16 cellular contexts compared by ENCODE assay signal in the genomic region with DNA sequence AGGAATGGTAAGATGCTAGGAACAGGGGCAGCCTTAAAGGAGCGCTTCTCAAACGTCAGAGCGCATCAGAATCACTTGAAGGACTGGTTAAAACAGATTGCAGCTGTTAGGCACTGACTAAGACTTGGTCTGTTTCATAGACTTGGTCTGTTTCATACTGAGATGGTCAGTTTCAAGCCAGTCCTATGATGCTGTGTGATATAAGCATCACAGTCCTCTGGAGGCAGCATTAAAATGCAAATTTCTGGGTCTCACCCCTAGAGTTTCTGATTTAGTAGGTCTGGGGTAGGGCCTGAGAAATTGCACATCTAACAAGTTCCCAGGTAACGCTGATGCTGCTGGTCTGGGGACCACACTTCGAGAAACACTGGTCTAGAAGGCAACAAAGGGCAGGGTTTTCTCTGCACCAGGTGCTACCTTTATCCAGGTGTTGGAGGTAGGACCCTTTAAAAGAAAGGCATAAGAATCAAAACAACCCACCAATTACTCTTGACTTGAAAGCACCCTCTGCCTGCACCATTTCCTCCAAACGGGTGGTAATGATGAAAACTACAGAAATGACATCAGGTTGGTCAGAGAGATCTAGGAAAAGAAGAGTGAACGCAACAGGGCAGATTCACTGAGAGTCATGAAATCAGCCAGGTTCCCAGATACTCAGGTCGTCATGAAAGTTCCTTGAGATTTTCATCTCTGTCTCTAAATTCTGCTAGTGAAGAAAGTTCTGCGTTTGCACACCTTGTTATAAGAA.
A peak's percentile ranks its signal among the peaks of the same experiment; 100 is the strongest.
DNase-seq lines count a peak whose midpoint lies in the region; ATAC-seq and TF ChIP-seq lines count a peak whose summit lies in the region.
"Had no signal": no experiment of that assay in that cellular context is flagged by ENCODE, and none has a peak within 500 bp of the region (broad histone marks: within the 10 kb centered on the region; RNA-seq: fewer than 3 reads in every experiment).

No MANE protein-coding gene starts in this region.

- H3K4me2 ChIP-seq in Karpas-422 (ENCODE audit: low read depth, low read length, poor library complexity, severe bottlenecking) (no peak overlapping the region), PC-9 (no peak overlapping the region)

- H3K9me3 Mint-ChIP-seq in WTC11, result no peaks in the 10 kb centered on the region

- no peaks in the 10 kb centered on the region for H3K27me3 ChIP-seq in Karpas-422 (ENCODE audit: low read length)
- H3K27me3 ChIP-seq in PC-9 (ENCODE audit: insufficient read depth, low read depth), result peaks cover 44% of the 10 kb centered on the region
- no peaks in the 10 kb centered on the region for H3K27me3 ChIP-seq in A673 (replicated peaks; ENCODE audit: insufficient read depth, low read depth, low read length, poor library complexity)
- H3K27me3 ChIP-seq: tibial artery had no signal

- H3K4me1 ChIP-seq in Karpas-422 (ENCODE audit: low read length) (peaks cover 27% of the 10 kb centered on the region), PC-9 (replicated peaks; ENCODE audit: insufficient read depth) (no peaks in the 10 kb centered on the region), A673 (ENCODE audit: insufficient read depth, low read length, poor library complexity, severe bottlenecking) (no peaks in the 10 kb centered on the region)
- H3K4me1 ChIP-seq: psoas muscle, tibial artery had no signal

- H3K79me2 ChIP-seq in Karpas-422 (ENCODE audit: low read length) (peaks cover 85% of the 10 kb centered on the region), PC-9 (ENCODE audit: low read depth) (no peaks in the 10 kb centered on the region)

- no peaks in the 10 kb centered on the region for H3K9me2 ChIP-seq in Karpas-422 (replicated peaks; ENCODE audit: insufficient read depth, low read length)
- no peaks in the 10 kb centered on the region for H3K9me2 ChIP-seq in PC-9 (ENCODE audit: insufficient read depth)

- H2AFZ ChIP-seq in Karpas-422 (ENCODE audit: low read length), result no peak overlapping the region
- no peak overlapping the region for H2AFZ ChIP-seq in PC-9

- H3K36me3 Mint-ChIP-seq in WTC11, result no peaks in the 10 kb centered on the region
- H3K36me3 Mint-ChIP-seq: activated naive CD4-positive, alpha-beta T cell treated with anti-CD3 and anti-CD28 coated beads, Interleukin-2, amount 10 ng/mL, durations not matched to agents 7 days and 5 days had no signal

- POLR2A ChIA-PET in PC-9 (lab: Charles Lee; ENCODE audit: unreplicated experiment) (no interaction called here), WTC11 (lab: Charles Lee) (no interaction called here), A673 (lab: Charles Lee; ENCODE audit: low non-redundant PET) (no interaction called here)

- DNase-seq in GM20000 (ENCODE audit: low spot score) (peak; percentile 23), Karpas-422 (no peak), PC-9 (no peak), WTC11 (ENCODE audit: low spot score) (no peak), cerebellar cortex (ENCODE audit: low spot score) (no peak), A673 (ENCODE audit: low spot score) (no peak)
- DNase-seq: activated CD8-positive, alpha-beta memory T cell treated with anti-CD3 and anti-CD28 coated beads, Interleukin-2, amount 50 U/mL, for 4 hours; activated naive CD4-positive, alpha-beta T cell treated with anti-CD3 and anti-CD28 coated beads, Interleukin-2, amount 10 ng/mL, durations not matched to agents 7 days and 5 days; effector CD8-positive, alpha-beta T cell; NCI-H446; psoas muscle had no signal

- no peak overlapping the region for H3K4me3 ChIP-seq in Karpas-422 (ENCODE audit: low read length)
- H3K4me3 ChIP-seq in PC-9, result no peak overlapping the region
- no peak overlapping the region for H3K4me3 ChIP-seq in A673 (ENCODE audit: low read depth, low read length, poor library complexity, severe bottlenecking)
- H3K4me3 ChIP-seq: psoas muscle, tibial artery had no signal

- BruUV-seq in PC-9 (replicated peaks; lab: Mats Ljungman, UMichigan) (no TSS peak), A673 (replicated peaks; lab: Mats Ljungman, UMichigan) (no TSS peak)

- intact Hi-C loops in PC-9 (cut with micrococcal nuclease; ENCODE audit: unreplicated experiment) (no loop called here), A673 (cut with micrococcal nuclease; ENCODE audit: unreplicated experiment) (no loop called here)

- peak overlapping the region; percentile 27; the same call in 1 of the 2 replicates for H3K27ac ChIP-seq in Karpas-422 (ENCODE audit: low read length)
- H3K27ac ChIP-seq in PC-9, result no peak overlapping the region
- H3K27ac ChIP-seq in A673 (ENCODE audit: low read depth, low read length, poor library complexity, severe bottlenecking), result no peak overlapping the region
- H3K27ac ChIP-seq: psoas muscle, tibial artery had no signal

- TF ChIP-seq CTCF in GM20000 (IDR thresholded peaks at IDR 0.05; ENCODE audit: extremely low read depth, missing control alignments), result no peak
- TF ChIP-seq CTCF in PC-9 (conservative IDR thresholded peaks at IDR 0.05), result no peak
- no peak for TF ChIP-seq CTCF in WTC11 (IDR thresholded peaks at IDR 0.05)
- no peak for TF ChIP-seq CTCF in A673 (conservative IDR thresholded peaks at IDR 0.05; ENCODE audit: low read depth, low read length)

- H3F3A ChIP-seq in PC-9 (ENCODE audit: insufficient read depth, low read depth), result no peaks in the 10 kb centered on the region

- H3K9ac ChIP-seq in Karpas-422 (ENCODE audit: low read length), result no peak overlapping the region

- H3K9me3 ChIP-seq in Karpas-422 (ENCODE audit: low read length), result no peaks in the 10 kb centered on the region
- H3K9me3 ChIP-seq in PC-9 (ENCODE audit: insufficient read depth, low read depth), result no peaks in the 10 kb centered on the region
- no peaks in the 10 kb centered on the region for H3K9me3 ChIP-seq in A673 (ENCODE audit: low read depth, low read length, poor library complexity, severe bottlenecking)
- H3K9me3 ChIP-seq: psoas muscle, tibial artery had no signal

- ATAC-seq in GM18511 (IDR thresholded peaks at IDR 0.05; ENCODE audit: unreplicated experiment) (peak; percentile 92), HG02885 (IDR thresholded peaks at IDR 0.05; ENCODE audit: poor library complexity, unreplicated experiment) (peak; percentile 88), WTC11 (no peak)
- ATAC-seq: left lobe of liver, Panc1, psoas muscle had no signal

- no peak overlapping the region for H3K27ac Mint-ChIP-seq in WTC11
- H3K27ac Mint-ChIP-seq: activated naive CD4-positive, alpha-beta T cell treated with anti-CD3 and anti-CD28 coated beads, Interleukin-2, amount 10 ng/mL, durations not matched to agents 7 days and 5 days had no signal

- H4K20me1 ChIP-seq in Karpas-422 (ENCODE audit: insufficient read depth, low read depth, low read length) (peaks cover 45% of the 10 kb centered on the region; the same call in 1 of the 2 replicates), PC-9 (ENCODE audit: insufficient read depth) (no peaks in the 10 kb centered on the region)

- peaks cover 9% of the 10 kb centered on the region for H3K4me1 Mint-ChIP-seq in WTC11
- H3K4me1 Mint-ChIP-seq: activated naive CD4-positive, alpha-beta T cell treated with anti-CD3 and anti-CD28 coated beads, Interleukin-2, amount 10 ng/mL, durations not matched to agents 7 days and 5 days had no signal

- CTCF ChIA-PET in PC-9 (lab: Charles Lee) (interaction anchor here (0.5 kb wide), 1 partner anchor 196 kb away, joined by 3 read pairs; no protein-coding TSS in a partner anchor), WTC11 (lab: Charles Lee) (no interaction called here), A673 (lab: Charles Lee) (no interaction called here)

- H3K27me3 Mint-ChIP-seq in WTC11 (ENCODE audit: low read depth), result no peaks in the 10 kb centered on the region
- H3K27me3 Mint-ChIP-seq: activated naive CD4-positive, alpha-beta T cell treated with anti-CD3 and anti-CD28 coated beads, Interleukin-2, amount 10 ng/mL, durations not matched to agents 7 days and 5 days had no signal

- H3K4me3 Mint-ChIP-seq in WTC11, result no peak overlapping the region
- H3K4me3 Mint-ChIP-seq: activated naive CD4-positive, alpha-beta T cell treated with anti-CD3 and anti-CD28 coated beads, Interleukin-2, amount 10 ng/mL, durations not matched to agents 7 days and 5 days had no signal

- H3K36me3 ChIP-seq in Karpas-422 (ENCODE audit: insufficient read depth, low read length), result peaks cover 11% of the 10 kb centered on the region
- H3K36me3 ChIP-seq in PC-9 (ENCODE audit: low read depth), result no peaks in the 10 kb centered on the region
- H3K36me3 ChIP-seq in A673 (ENCODE audit: insufficient read depth, low read length, poor library complexity, severe bottlenecking), result no peaks in the 10 kb centered on the region
- H3K36me3 ChIP-seq: tibial artery had no signal

TF ChIP-seq in WTC11, 78 proteins besides CTCF, POLR2A, EP300 and RAD21:
- TF ChIP-seq, protein P1, sequence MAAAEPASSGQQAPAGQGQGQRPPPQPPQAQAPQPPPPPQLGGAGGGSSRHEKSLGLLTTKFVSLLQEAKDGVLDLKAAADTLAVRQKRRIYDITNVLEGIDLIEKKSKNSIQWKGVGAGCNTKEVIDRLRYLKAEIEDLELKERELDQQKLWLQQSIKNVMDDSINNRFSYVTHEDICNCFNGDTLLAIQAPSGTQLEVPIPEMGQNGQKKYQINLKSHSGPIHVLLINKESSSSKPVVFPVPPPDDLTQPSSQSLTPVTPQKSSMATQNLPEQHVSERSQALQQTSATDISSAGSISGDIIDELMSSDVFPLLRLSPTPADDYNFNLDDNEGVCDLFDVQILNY (CRISPR knock-in tag; IDR thresholded peaks at IDR 0.05), result no peak
- TF ChIP-seq ESRRA (CRISPR knock-in tag; IDR thresholded peaks at IDR 0.05; ENCODE audit: borderline replicate concordance), result no peak
- no peak for TF ChIP-seq RORB (CRISPR knock-in tag; IDR thresholded peaks at IDR 0.05)
- no peak for TF ChIP-seq ZNF671 (CRISPR knock-in tag; IDR thresholded peaks at IDR 0.05)
- TF ChIP-seq ETV6 (CRISPR knock-in tag; IDR thresholded peaks at IDR 0.05), result no peak
- no peak for TF ChIP-seq USF2 (CRISPR knock-in tag; IDR thresholded peaks at IDR 0.05)
TF ChIP-seq in WTC11: peak in this region for 0.
